Comparison of ENCODE assay signal across 8 cellular contexts in genomic region chr2:231395188-231396057, GRCh38. TPM values are rescaled to one million over a fixed set of nuclear protein-coding genes. Genes with fewer than 3 reads are reported as not detected.
DNase-seq lines count a peak whose midpoint lies in the region; ATAC-seq and TF ChIP-seq lines count a peak whose summit lies in the region.

A gene with protein sequence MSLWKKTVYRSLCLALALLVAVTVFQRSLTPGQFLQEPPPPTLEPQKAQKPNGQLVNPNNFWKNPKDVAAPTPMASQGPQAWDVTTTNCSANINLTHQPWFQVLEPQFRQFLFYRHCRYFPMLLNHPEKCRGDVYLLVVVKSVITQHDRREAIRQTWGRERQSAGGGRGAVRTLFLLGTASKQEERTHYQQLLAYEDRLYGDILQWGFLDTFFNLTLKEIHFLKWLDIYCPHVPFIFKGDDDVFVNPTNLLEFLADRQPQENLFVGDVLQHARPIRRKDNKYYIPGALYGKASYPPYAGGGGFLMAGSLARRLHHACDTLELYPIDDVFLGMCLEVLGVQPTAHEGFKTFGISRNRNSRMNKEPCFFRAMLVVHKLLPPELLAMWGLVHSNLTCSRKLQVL (plus strand): TSS chr2:231395710. CDS start chr2:231395804, 94 bp downstream.

- H3K9me3 Mint-ChIP-seq in natural killer cell treated with Interleukin-12 subunit alpha and Interleukin-12 subunit beta and Interleukin-15 and Interleukin-18, amount 100 ng/mL, for 72 hours: no peaks in the 10 kb centered on the region

- peak within 1 kb of the TSS; percentile 80 for H3K4me3 ChIP-seq in DOHH2 (ENCODE audit: low read length)
- peak within 1 kb of the TSS; percentile 61 for H3K4me3 ChIP-seq in HL-60 (replicated peaks; ENCODE audit: insufficient read depth, low read length)
- H3K4me3 ChIP-seq in dorsolateral prefrontal cortex: peak within 1 kb of the TSS in 57 of 59 donors; percentile 15 to 68 (median 46)

- H3K27ac Mint-ChIP-seq in natural killer cell treated with Interleukin-12 subunit alpha and Interleukin-12 subunit beta and Interleukin-15 and Interleukin-18, amount 100 ng/mL, for 72 hours: peak within 1 kb of the TSS; percentile 100

- H3K27me3 ChIP-seq in DOHH2 (ENCODE audit: control insufficient read depth, low read length) (no peaks in the 10 kb centered on the region), HL-60 (ENCODE audit: insufficient read depth, poor library complexity, severe bottlenecking) (no peaks in the 10 kb centered on the region), dorsolateral prefrontal cortex (peaks cover 0 to 30% (median 9%) of the 10 kb centered on the region in 45 donors)

- intact Hi-C loops in dorsolateral prefrontal cortex (cut with DNase I): no loop called here

- no peaks in the 10 kb centered on the region for H3K9me2 ChIP-seq in DOHH2 (replicated peaks; ENCODE audit: control insufficient read depth, low read length)

- H3K79me2 ChIP-seq in DOHH2 (ENCODE audit: control insufficient read depth, low read length): peaks cover 21% of the 10 kb centered on the region

- H3K4me3 Mint-ChIP-seq in natural killer cell treated with Interleukin-12 subunit alpha and Interleukin-12 subunit beta and Interleukin-15 and Interleukin-18, amount 100 ng/mL, for 72 hours: peak within 1 kb of the TSS; percentile 99

- H3F3A ChIP-seq in DOHH2 (ENCODE audit: control insufficient read depth, insufficient read depth): peaks cover 14% of the 10 kb centered on the region

- peak; percentile 10 to 12 for ATAC-seq in natural killer cell treated with Interleukin-12 subunit alpha and Interleukin-12 subunit beta and Interleukin-15 and Interleukin-18, amount 100 ng/mL, for 72 hours
- no peak for ATAC-seq in GM18502 (IDR thresholded peaks at IDR 0.05; ENCODE audit: poor library complexity, unreplicated experiment)
- ATAC-seq in HG03469 (IDR thresholded peaks at IDR 0.05; ENCODE audit: unreplicated experiment): no peak

- peaks cover 47% of the 10 kb centered on the region for H3K4me1 ChIP-seq in DOHH2 (ENCODE audit: control insufficient read depth, low read length)

- H3K27ac ChIP-seq in DOHH2 (ENCODE audit: low read depth, low read length) (peak within 1 kb of the TSS; percentile 93), HL-60 (replicated peaks) (peak within 1 kb of the TSS; percentile 96), dorsolateral prefrontal cortex (peak within 1 kb of the TSS in 38 of 59 donors; percentile 8 to 96 (median 52))

- H3K36me3 Mint-ChIP-seq in natural killer cell treated with Interleukin-12 subunit alpha and Interleukin-12 subunit beta and Interleukin-15 and Interleukin-18, amount 100 ng/mL, for 72 hours: no peaks in the 10 kb centered on the region

- H4K20me1 ChIP-seq in DOHH2 (ENCODE audit: control insufficient read depth, insufficient read depth, low read depth, low read length): no peaks in the 10 kb centered on the region

- H3K9me3 ChIP-seq in DOHH2 (ENCODE audit: control insufficient read depth, insufficient read depth, low read length): no peaks in the 10 kb centered on the region

- H3K36me3 ChIP-seq in DOHH2 (ENCODE audit: control insufficient read depth, low read length): peaks cover 11% of the 10 kb centered on the region; the same call in 1 of the 2 replicates

- peaks cover 51 to 52% of the 10 kb centered on the region in 2 donors for H3K4me1 Mint-ChIP-seq in natural killer cell treated with Interleukin-12 subunit alpha and Interleukin-12 subunit beta and Interleukin-15 and Interleukin-18, amount 100 ng/mL, for 72 hours (ENCODE audit: low read depth in 2 of 2)

- no peak for TF ChIP-seq CTCF in DOHH2 (IDR thresholded peaks at IDR 0.05; ENCODE audit: low read depth, low read length, poor library complexity, severe bottlenecking)
- TF ChIP-seq CTCF in HL-60 (IDR thresholded peaks at IDR 0.05; ENCODE audit: insufficient read depth, low read length): no peak
- no peak for TF ChIP-seq CTCF in dorsolateral prefrontal cortex (IDR thresholded peaks at IDR 0.05 in 54 of 56, conservative IDR thresholded peaks at IDR 0.05 in 2 of 56; ENCODE audit: low read depth in 1 of 56, partially characterized antibody in 56 of 56)

- H3K4me2 ChIP-seq in DOHH2 (ENCODE audit: low read length): peak within 1 kb of the TSS; percentile 88

- DNase-seq in HL-60 (ENCODE audit: low read depth in 1 of 2, low spot score in 1 of 2) (peak in 1 of 2 experiments; percentile 70), dorsolateral prefrontal cortex (no peak), C1 segment of cervical spinal cord (lab: John Stamatoyannopoulos, UW) (no peak), Ammon's horn (ENCODE audit: low spot score) (no peak)
- no peak for DNase-seq in natural killer cell treated with Interleukin-12 subunit alpha and Interleukin-12 subunit beta and Interleukin-15 and Interleukin-18, amount 100 ng/mL, for 72 hours (ENCODE audit: low spot score)

- no peaks in the 10 kb centered on the region for H3K27me3 Mint-ChIP-seq in natural killer cell treated with Interleukin-12 subunit alpha and Interleukin-12 subunit beta and Interleukin-15 and Interleukin-18, amount 100 ng/mL, for 72 hours

RNA-seq across cellular contexts. Expression of the gene that starts here (rescaled TPM):
- total RNA-seq in dorsolateral prefrontal cortex: 10 to 100 TPM in 9 of 120 experiments, 1 to 10 TPM in 111; 2.1 to 13.9 (median 5.9) TPM
- 10 to 100 TPM; 12.6 to 20.1 TPM for total RNA-seq in natural killer cell treated with Interleukin-12 subunit alpha and Interleukin-12 subunit beta and Interleukin-15 and Interleukin-18, amount 100 ng/mL, for 72 hours

Comparison
In these comparisons a context has a peak if more than half of its experiments do, and no peak if none do; other contexts are left out.
1. ATAC-seq: peak in natural killer cell treated with Interleukin-12 subunit alpha and Interleukin-12 subunit beta and Interleukin-15 and Interleukin-18, amount 100 ng/mL, for 72 hours (2 of 2); none in GM18502 (single experiment) and HG03469 (single experiment).
2. Peak in every context shown above with its lines, with median percentiles within 50 percentile points of each other: H3K27ac ChIP-seq and H3K4me3 ChIP-seq.